ENCODE assay signal across 1 cellular context in genomic region chr11:2990617-2991476, GRCh38.
A peak's percentile ranks its signal among the peaks of the same experiment; 100 is the strongest.
TF ChIP-seq lines count a peak whose summit lies in the region.

No MANE protein-coding gene starts in this region.

TF ChIP-seq in HepG2, 621 proteins besides CTCF, POLR2A, EP300 and RAD21 (continued from another document and continues in another):
- TF ChIP-seq, protein P1, sequence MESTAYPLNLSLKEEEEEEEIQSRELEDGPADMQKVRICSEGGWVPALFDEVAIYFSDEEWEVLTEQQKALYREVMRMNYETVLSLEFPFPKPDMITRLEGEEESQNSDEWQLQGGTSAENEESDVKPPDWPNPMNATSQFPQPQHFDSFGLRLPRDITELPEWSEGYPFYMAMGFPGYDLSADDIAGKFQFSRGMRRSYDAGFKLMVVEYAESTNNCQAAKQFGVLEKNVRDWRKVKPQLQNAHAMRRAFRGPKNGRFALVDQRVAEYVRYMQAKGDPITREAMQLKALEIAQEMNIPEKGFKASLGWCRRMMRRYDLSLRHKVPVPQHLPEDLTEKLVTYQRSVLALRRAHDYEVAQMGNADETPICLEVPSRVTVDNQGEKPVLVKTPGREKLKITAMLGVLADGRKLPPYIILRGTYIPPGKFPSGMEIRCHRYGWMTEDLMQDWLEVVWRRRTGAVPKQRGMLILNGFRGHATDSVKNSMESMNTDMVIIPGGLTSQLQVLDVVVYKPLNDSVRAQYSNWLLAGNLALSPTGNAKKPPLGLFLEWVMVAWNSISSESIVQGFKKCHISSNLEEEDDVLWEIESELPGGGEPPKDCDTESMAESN (CRISPR knock-in tag; conservative IDR thresholded peaks at IDR 0.05) = no peak
- TF ChIP-seq FOSL2 (CRISPR knock-in tag; IDR thresholded peaks at IDR 0.05) (peak; percentile 54), SALL2 (CRISPR knock-in tag; IDR thresholded peaks at IDR 0.05) (0 out of 2 replicates have a peak, but pooled peaks have one; percentile 22), ZNF703 (CRISPR knock-in tag; IDR thresholded peaks at IDR 0.05; ENCODE audit: borderline replicate concordance) (0 out of 2 replicates have a peak, but pooled peaks have one; percentile 14), SNAPC4 (CRISPR knock-in tag; IDR thresholded peaks at IDR 0.05) (0 out of 2 replicates have a peak, but pooled peaks have one; percentile 61), NFRKB (IDR thresholded peaks at IDR 0.05) (0 out of 2 replicates have a peak, but pooled peaks have one; percentile 50), KDM3A (CRISPR knock-in tag; IDR thresholded peaks at IDR 0.05; ENCODE audit: low read depth) (no peak), ZNF558 (CRISPR knock-in tag; IDR thresholded peaks at IDR 0.05; ENCODE audit: borderline replicate concordance) (0 out of 2 replicates have a peak, but pooled peaks have one; percentile 36), ZNF230 (CRISPR knock-in tag; IDR thresholded peaks at IDR 0.05) (no peak), JUNB (CRISPR knock-in tag; IDR thresholded peaks at IDR 0.05; ENCODE audit: borderline replicate concordance) (no peak), HNRNPUL1 (IDR thresholded peaks at IDR 0.05; ENCODE audit: low read depth, low read length) (no peak), ZBTB2 (CRISPR knock-in tag; IDR thresholded peaks at IDR 0.05; ENCODE audit: low read depth) (no peak), ZNF790 (CRISPR knock-in tag; IDR thresholded peaks at IDR 0.05; ENCODE audit: borderline replicate concordance) (no peak), REST (IDR thresholded peaks at IDR 0.05; ENCODE audit: borderline replicate concordance in 1 of 2, low read depth in 1 of 2, low read length in 2 of 2) (no peak), MAFK (conservative IDR thresholded peaks at IDR 0.05 in 1 of 2, IDR thresholded peaks at IDR 0.05 in 1 of 2; ENCODE audit: low read length in 2 of 2) (no peak), SRSF1 (optimal IDR thresholded peaks at IDR 0.05; ENCODE audit: low read depth, low read length) (no peak), AHDC1 (CRISPR knock-in tag; IDR thresholded peaks at IDR 0.05; ENCODE audit: borderline replicate concordance) (no peak), CHCHD3 (CRISPR knock-in tag; IDR thresholded peaks at IDR 0.05) (no peak), KDM2A (CRISPR knock-in tag; IDR thresholded peaks at IDR 0.05; ENCODE audit: borderline replicate concordance, low read depth) (0 out of 2 replicates have a peak, but pooled peaks have one; percentile 25), DMAP1 (CRISPR knock-in tag; IDR thresholded peaks at IDR 0.05) (peak; percentile 28; the same call in 1 of the 2 replicates), KDM4B (CRISPR knock-in tag; IDR thresholded peaks at IDR 0.05) (no peak), SIX1 (CRISPR knock-in tag; IDR thresholded peaks at IDR 0.05; ENCODE audit: borderline replicate concordance) (no peak), ZNF574 (CRISPR knock-in tag; IDR thresholded peaks at IDR 0.05) (peak; percentile 31; the same call in 1 of the 2 replicates), CENPX (CRISPR knock-in tag; IDR thresholded peaks at IDR 0.05) (no peak), NONO (IDR thresholded peaks at IDR 0.05) (no peak), NONO (CRISPR knock-in tag; conservative IDR thresholded peaks at IDR 0.05) (0 out of 2 replicates have a peak, but pooled peaks have one; percentile 23), ZNF652 (CRISPR knock-in tag; IDR thresholded peaks at IDR 0.05; ENCODE audit: borderline replicate concordance, low read depth) (no peak)
- TF ChIP-seq, protein P2, sequence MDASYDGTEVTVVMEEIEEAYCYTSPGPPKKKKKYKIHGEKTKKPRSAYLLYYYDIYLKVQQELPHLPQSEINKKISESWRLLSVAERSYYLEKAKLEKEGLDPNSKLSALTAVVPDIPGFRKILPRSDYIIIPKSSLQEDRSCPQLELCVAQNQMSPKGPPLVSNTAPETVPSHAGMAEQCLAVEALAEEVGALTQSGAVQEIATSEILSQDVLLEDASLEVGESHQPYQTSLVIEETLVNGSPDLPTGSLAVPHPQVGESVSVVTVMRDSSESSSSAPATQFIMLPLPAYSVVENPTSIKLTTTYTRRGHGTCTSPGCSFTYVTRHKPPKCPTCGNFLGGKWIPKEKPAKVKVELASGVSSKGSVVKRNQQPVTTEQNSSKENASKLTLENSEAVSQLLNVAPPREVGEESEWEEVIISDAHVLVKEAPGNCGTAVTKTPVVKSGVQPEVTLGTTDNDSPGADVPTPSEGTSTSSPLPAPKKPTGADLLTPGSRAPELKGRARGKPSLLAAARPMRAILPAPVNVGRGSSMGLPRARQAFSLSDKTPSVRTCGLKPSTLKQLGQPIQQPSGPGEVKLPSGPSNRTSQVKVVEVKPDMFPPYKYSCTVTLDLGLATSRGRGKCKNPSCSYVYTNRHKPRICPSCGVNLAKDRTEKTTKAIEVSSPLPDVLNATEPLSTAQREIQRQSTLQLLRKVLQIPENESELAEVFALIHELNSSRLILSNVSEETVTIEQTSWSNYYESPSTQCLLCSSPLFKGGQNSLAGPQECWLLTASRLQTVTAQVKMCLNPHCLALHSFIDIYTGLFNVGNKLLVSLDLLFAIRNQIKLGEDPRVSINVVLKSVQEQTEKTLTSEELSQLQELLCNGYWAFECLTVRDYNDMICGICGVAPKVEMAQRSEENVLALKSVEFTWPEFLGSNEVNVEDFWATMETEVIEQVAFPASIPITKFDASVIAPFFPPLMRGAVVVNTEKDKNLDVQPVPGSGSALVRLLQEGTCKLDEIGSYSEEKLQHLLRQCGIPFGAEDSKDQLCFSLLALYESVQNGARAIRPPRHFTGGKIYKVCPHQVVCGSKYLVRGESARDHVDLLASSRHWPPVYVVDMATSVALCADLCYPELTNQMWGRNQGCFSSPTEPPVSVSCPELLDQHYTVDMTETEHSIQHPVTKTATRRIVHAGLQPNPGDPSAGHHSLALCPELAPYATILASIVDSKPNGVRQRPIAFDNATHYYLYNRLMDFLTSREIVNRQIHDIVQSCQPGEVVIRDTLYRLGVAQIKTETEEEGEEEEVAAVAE (CRISPR knock-in tag; IDR thresholded peaks at IDR 0.05; ENCODE audit: borderline replicate concordance) = peak; percentile 92
